In genomic region chr6:138957484-138957883, GRCh38 we compare ENCODE assay signal across 14 cellular contexts. TPM values are rescaled to one million over a fixed set of nuclear protein-coding genes. Genes with fewer than 3 reads are reported as not detected.
DNase-seq lines count a peak whose midpoint lies in the region; ATAC-seq and TF ChIP-seq lines count a peak whose summit lies in the region.
"Had no signal": no experiment of that assay in that cellular context is flagged by ENCODE, and none has a peak within 500 bp of the region (broad histone marks: within the 10 kb centered on the region; RNA-seq: fewer than 3 reads in every experiment).

No MANE protein-coding gene starts in this region.

- H4K12ac ChIP-seq in trophoblast cell (ENCODE audit: low read depth, low read length) = no peak overlapping the region

- no peaks in the 10 kb centered on the region for H3K36me3 ChIP-seq in GM23248 (ENCODE audit: low read depth)
- H3K36me3 ChIP-seq in fibroblast of lung (ENCODE audit: control insufficient read depth, insufficient read depth, low read length) = no peaks in the 10 kb centered on the region
- no peaks in the 10 kb centered on the region for H3K36me3 ChIP-seq in trophoblast cell (ENCODE audit: control insufficient read depth in 1 of 2, insufficient read depth in 2 of 2, low read length in 2 of 2)
- H3K36me3 ChIP-seq in left lung = no peaks in the 10 kb centered on the region

- peaks cover 98% of the 10 kb centered on the region for H3K79me2 ChIP-seq in GM23248 (ENCODE audit: insufficient read depth)
- H3K79me2 ChIP-seq in fibroblast of lung (ENCODE audit: control insufficient read depth, insufficient read depth, low read length) = peaks cover 17% of the 10 kb centered on the region
- no peaks in the 10 kb centered on the region for H3K79me2 ChIP-seq in trophoblast cell (ENCODE audit: control insufficient read depth, insufficient read depth, low read length, poor library complexity)

- no peak overlapping the region for H4K91ac ChIP-seq in trophoblast cell (ENCODE audit: low read depth, low read length)

- H3K4me1 ChIP-seq in GM23248 (ENCODE audit: insufficient read depth) (peaks cover 26% of the 10 kb centered on the region), fibroblast of lung (ENCODE audit: control insufficient read depth, extremely low read depth, insufficient read depth, low read length) (peaks cover 2% of the 10 kb centered on the region), trophoblast cell (ENCODE audit: control insufficient read depth in 1 of 2, insufficient read depth in 2 of 2, low read length in 2 of 2) (no peaks in the 10 kb centered on the region), left lung (peaks cover 8 to 48% of the 10 kb centered on the region in 2 donors)

- H3K9me3 ChIP-seq in GM23248 (ENCODE audit: low read depth) (no peaks in the 10 kb centered on the region), fibroblast of lung (ENCODE audit: control insufficient read depth, insufficient read depth, low read depth, low read length) (no peaks in the 10 kb centered on the region), trophoblast cell (ENCODE audit: insufficient read depth, low read depth, low read length) (no peaks in the 10 kb centered on the region), left lung (no peaks in the 10 kb centered on the region)
- H3K9me3 ChIP-seq: body of pancreas had no signal

- WGBS in GM23248 (ENCODE audit: low coverage in 1 of 2, low lambda C conversion rate in 2 of 2, missing lambda C conversion rate in 2 of 2), 2 experiments = 5 to 21% methylated on average over 2 of the region's 2 CpGs
- no CpG with 5 or more reads among the region's 2 CpGs for WGBS in trophoblast cell (ENCODE audit: extremely low coverage, insufficient coverage, insufficient read length)

- H3K9me2 ChIP-seq in GM23248 (ENCODE audit: insufficient read depth) = no peaks in the 10 kb centered on the region

- intact Hi-C loops in left lung (cut with DNase I) = no loop called here

- H3K4me2 ChIP-seq in GM23248 (ENCODE audit: unreplicated experiment) (peak overlapping the region; percentile 48), fibroblast of lung (ENCODE audit: extremely low read depth, insufficient read depth, low read length) (peak overlapping the region; percentile 45), trophoblast cell (ENCODE audit: low read length) (no peak overlapping the region)
- H3K4me2 ChIP-seq: KMS-11 had no signal

- 0 out of 2 replicates have a peak, but pooled peaks cover 9% of the 10 kb centered on the region for H4K20me1 ChIP-seq in GM23248 (ENCODE audit: insufficient read depth)
- no peaks in the 10 kb centered on the region for H4K20me1 ChIP-seq in fibroblast of lung (ENCODE audit: control insufficient read depth, extremely low read depth, insufficient read depth, low read length)

- no peak overlapping the region for H2BK120ac ChIP-seq in trophoblast cell (ENCODE audit: insufficient read depth, low read length, poor library complexity)

- H3K14ac ChIP-seq in trophoblast cell (ENCODE audit: low read length) = no peak overlapping the region

- H3K23ac ChIP-seq in trophoblast cell (ENCODE audit: low read length) = no peak overlapping the region

- H4K8ac ChIP-seq in trophoblast cell (ENCODE audit: low read depth, low read length) = no peak overlapping the region

- no peak overlapping the region for H3K18ac ChIP-seq in trophoblast cell (ENCODE audit: low read length)

- no peak for ATAC-seq in left lung
- ATAC-seq: body of pancreas had no signal

- H3K4me3 ChIP-seq in GM23248 (no peak overlapping the region), fibroblast of lung (replicated peaks in 1 of 4; ENCODE audit: control extremely low read depth in 1 of 4, insufficient read depth in 1 of 4, low read depth in 3 of 4, low read length in 4 of 4) (no peak overlapping the region), trophoblast cell (ENCODE audit: low read depth, low read length) (no peak overlapping the region), left lung (no peak overlapping the region)
- H3K4me3 ChIP-seq: body of pancreas had no signal

- no peak overlapping the region; the same call in 1 of the 2 replicates for H3K9ac ChIP-seq in GM23248
- H3K9ac ChIP-seq in fibroblast of lung (ENCODE audit: insufficient read depth, low read length) = no peak overlapping the region
- H3K9ac ChIP-seq in trophoblast cell (ENCODE audit: low read length) = no peak overlapping the region
- H3K9ac ChIP-seq: KMS-11 had no signal

- no peak overlapping the region for H2BK12ac ChIP-seq in trophoblast cell (ENCODE audit: low read length)

- H3K27ac ChIP-seq in GM23248 (peak overlapping the region; percentile 39), fibroblast of lung (ENCODE audit: insufficient read depth, low read length) (no peak overlapping the region), trophoblast cell (ENCODE audit: low read depth, low read length) (no peak overlapping the region), left lung (peak overlapping the region in 1 of 2 donors; percentile 62)
- H3K27ac ChIP-seq: body of pancreas, KMS-11 had no signal

- in situ Hi-C loops in GM23248 (cut with MboI) = no loop called here

- TF ChIP-seq CTCF in fibroblast of lung (conservative IDR thresholded peaks at IDR 0.05 in 1 of 2, IDR thresholded peaks at IDR 0.05 in 1 of 2; ENCODE audit: low read depth in 1 of 2, low read length in 2 of 2) (no peak), left lung (IDR thresholded peaks at IDR 0.05) (no peak)

- H3K27me3 ChIP-seq in GM23248 (replicated peaks; ENCODE audit: insufficient read depth) (no peaks in the 10 kb centered on the region), fibroblast of lung (ENCODE audit: control insufficient read depth, insufficient read depth, low read length) (no peaks in the 10 kb centered on the region), trophoblast cell (ENCODE audit: insufficient read depth, low read length) (no peaks in the 10 kb centered on the region), left lung (no peaks in the 10 kb centered on the region)
- H3K27me3 ChIP-seq: body of pancreas had no signal

- H3F3A ChIP-seq in GM23248 (ENCODE audit: insufficient read depth) = 0 out of 2 replicates have a peak, but pooled peaks cover 10% of the 10 kb centered on the region

- H3K79me1 ChIP-seq in trophoblast cell (ENCODE audit: low read length) = no peaks in the 10 kb centered on the region

- H3K4ac ChIP-seq in trophoblast cell (ENCODE audit: low read depth, low read length) = peak overlapping the region; percentile 55

- no peak overlapping the region for H2AK5ac ChIP-seq in trophoblast cell (ENCODE audit: low read length)

- no peak overlapping the region for H2BK5ac ChIP-seq in trophoblast cell (ENCODE audit: low read depth, low read length, poor library complexity)

- H2AFZ ChIP-seq in GM23248 (no peak overlapping the region), fibroblast of lung (ENCODE audit: low read length) (no peak overlapping the region), trophoblast cell (ENCODE audit: insufficient read depth, low read length, poor library complexity) (no peak overlapping the region)

- DNase-seq in GM23248 (peak; percentile 77), OCI-M1 (lab: John Stamatoyannopoulos, UW) (peak; percentile 76), fibroblast of lung (ENCODE audit: low read depth in 2 of 2) (peak in 1 of 2 donors; percentile 51), trophoblast cell (no peak), DMS79 treated with DMSO at 0.1 percent for 48 hours (lab: John Stamatoyannopoulos, UW) (no peak), left lung (no peak), NCI-H1048 (lab: John Stamatoyannopoulos, UW) (no peak)
- DNase-seq in activated CD4-positive, alpha-beta T cell treated with anti-CD3 and anti-CD28 coated beads for 48 hours = no peak
- DNase-seq: activated CD8-positive, alpha-beta memory T cell treated with anti-CD3 and anti-CD28 coated beads, Interleukin-2, amount 50 U/mL, for 4 hours; body of pancreas; DND-41; NCI-H510A treated with DMSO at 0.1 percent for 48 hours; stimulated activated CD4-positive, alpha-beta T cell treated with anti-CD3 and anti-CD28 coated beads, Interleukin-12 subunit alpha, Interleukin-12 subunit beta, amount 100 ng/mL, for 4 hours had no signal

RNA-seq across cellular contexts. Expression of gene REPS1, which starts 30.6 kb away (rescaled TPM):
- total RNA-seq in GM23248 (2014; rRNA removed; shearing (Covaris generic)) = 21.1 and 24.4 TPM in 2 replicates
- 12.4 and 13.1 TPM in 2 replicates for polyA plus RNA-seq in GM23248 (2016; fragmentation: Nextera tagmentation; extraction: Ambion mirVana)
- total RNA-seq in fibroblast of lung = 21.3 and 28.2 TPM in 2 replicates
- 27.8 and 33.1 TPM in 2 replicates for polyA plus RNA-seq in fibroblast of lung
- 17.0 and 20.1 TPM in 2 replicates for polyA plus RNA-seq in fibroblast of lung (2012)
- 6.3 and 15.6 TPM in 2 replicates for polyA minus RNA-seq in fibroblast of lung (ENCODE audit: low replicate concordance)
- polyA plus RNA-seq in trophoblast cell (2013) = 51.8 and 52.2 TPM in 2 replicates
- 10 to 100 TPM; 29.3 to 31.8 TPM for total RNA-seq in left lung

Comparison
In these comparisons a context has a peak if more than half of its experiments do, and no peak if none do; other contexts are left out.
1. DNase-seq: peak in GM23248 (single experiment) and OCI-M1 (single experiment); none in trophoblast cell (0 of 2), DMS79 treated with DMSO at 0.1 percent for 48 hours (single experiment), left lung (0 of 2), NCI-H1048 (single experiment) and activated CD4-positive, alpha-beta T cell treated with anti-CD3 and anti-CD28 coated beads for 48 hours (single experiment).